Comparison of ENCODE assay signal across 14 cellular contexts in genomic region chr12:22477894-22478287, GRCh38.
A peak's percentile ranks its signal among the peaks of the same experiment; 100 is the strongest.
DNase-seq lines count a peak whose midpoint lies in the region; ATAC-seq and TF ChIP-seq lines count a peak whose summit lies in the region.
"Had no signal": no experiment of that assay in that cellular context is flagged by ENCODE, and none has a peak within 500 bp of the region (broad histone marks: within the 10 kb centered on the region; RNA-seq: fewer than 3 reads in every experiment).

No MANE protein-coding gene starts in this region.

- H3K9me3 Mint-ChIP-seq in activated naive CD4-positive, alpha-beta T cell treated with anti-CD3 and anti-CD28 coated beads, Interleukin-2, amount 10 ng/mL, durations not matched to agents 7 days and 5 days = no peaks in the 10 kb centered on the region
- no peaks in the 10 kb centered on the region for H3K9me3 Mint-ChIP-seq in stimulated activated memory B cell treated with anti-CD40 and anti-IgM and Interleukin-4, amounts not matched to agents 10 μg/mL and 1 μg/mL and 100 μg/mL, for 72 hours

- no peak for TF ChIP-seq CTCF in astrocyte of the spinal cord (IDR thresholded peaks at IDR 0.05; ENCODE audit: low read depth, low read length)

- H3K4me3 Mint-ChIP-seq in activated naive CD4-positive, alpha-beta T cell treated with anti-CD3 and anti-CD28 coated beads, Interleukin-2, amount 10 ng/mL, durations not matched to agents 7 days and 5 days = no peak overlapping the region
- no peak overlapping the region for H3K4me3 Mint-ChIP-seq in stimulated activated memory B cell treated with anti-CD40 and anti-IgM and Interleukin-4, amounts not matched to agents 10 μg/mL and 1 μg/mL and 100 μg/mL, for 72 hours
- H3K4me3 Mint-ChIP-seq: stimulated activated naive B cell treated with anti-CD40 and anti-IgM and Interleukin-4, amounts not matched to agents 10 μg/mL and 1 μg/mL and 100 μg/mL, for 72 hours had no signal

- no peaks in the 10 kb centered on the region for H3K27me3 Mint-ChIP-seq in activated naive CD4-positive, alpha-beta T cell treated with anti-CD3 and anti-CD28 coated beads, Interleukin-2, amount 10 ng/mL, durations not matched to agents 7 days and 5 days
- no peaks in the 10 kb centered on the region for H3K27me3 Mint-ChIP-seq in stimulated activated memory B cell treated with anti-CD40 and anti-IgM and Interleukin-4, amounts not matched to agents 10 μg/mL and 1 μg/mL and 100 μg/mL, for 72 hours
- H3K27me3 Mint-ChIP-seq: stimulated activated naive B cell treated with anti-CD40 and anti-IgM and Interleukin-4, amounts not matched to agents 10 μg/mL and 1 μg/mL and 100 μg/mL, for 72 hours had no signal

- ATAC-seq in HG03039 (IDR thresholded peaks at IDR 0.05; ENCODE audit: unreplicated experiment) = peak; percentile 40
- no peak for ATAC-seq in stimulated activated memory B cell treated with anti-CD40 and anti-IgM and Interleukin-4, amounts not matched to agents 10 μg/mL and 1 μg/mL and 100 μg/mL, for 72 hours
- ATAC-seq in HG02678 (IDR thresholded peaks at IDR 0.05; ENCODE audit: unreplicated experiment) = no peak
- ATAC-seq: esophagus mucosa; stimulated activated naive B cell treated with anti-CD40 and anti-IgM and Interleukin-4, amounts not matched to agents 10 μg/mL and 1 μg/mL and 100 μg/mL, for 72 hours had no signal

- H3K36me3 Mint-ChIP-seq in activated naive CD4-positive, alpha-beta T cell treated with anti-CD3 and anti-CD28 coated beads, Interleukin-2, amount 10 ng/mL, durations not matched to agents 7 days and 5 days = peaks cover 28% of the 10 kb centered on the region
- H3K36me3 Mint-ChIP-seq in stimulated activated memory B cell treated with anti-CD40 and anti-IgM and Interleukin-4, amounts not matched to agents 10 μg/mL and 1 μg/mL and 100 μg/mL, for 72 hours = peaks cover 37% of the 10 kb centered on the region

- H3K4me1 Mint-ChIP-seq in activated naive CD4-positive, alpha-beta T cell treated with anti-CD3 and anti-CD28 coated beads, Interleukin-2, amount 10 ng/mL, durations not matched to agents 7 days and 5 days = peaks cover 7% of the 10 kb centered on the region
- H3K4me1 Mint-ChIP-seq in stimulated activated memory B cell treated with anti-CD40 and anti-IgM and Interleukin-4, amounts not matched to agents 10 μg/mL and 1 μg/mL and 100 μg/mL, for 72 hours = peaks cover 13% of the 10 kb centered on the region

- CTCF ChIA-PET in activated naive CD4-positive, alpha-beta T cell treated with anti-CD3 and anti-CD28 coated beads, Interleukin-2, amount 10 ng/mL, durations not matched to agents 7 days and 5 days (lab: Charles Lee) = interaction anchor here (0.6 to 2.3 kb wide), 2 partner anchors 18 to 42 kb away, joined by 3 to 7 read pairs; no protein-coding TSS in a partner anchor

- no peak overlapping the region for H3K4me3 ChIP-seq in astrocyte of the spinal cord (ENCODE audit: low read depth, low read length)
- H3K4me3 ChIP-seq: colonic mucosa had no signal

- DNase-seq in activated naive CD4-positive, alpha-beta T cell treated with anti-CD3 and anti-CD28 coated beads, Interleukin-2, amount 10 ng/mL, durations not matched to agents 7 days and 5 days = no peak
- DNase-seq in activated naive CD4-positive, alpha-beta T cell treated with Interleukin-2 at 50 U/mL for 16 hours = no peak
- DNase-seq in astrocyte of the spinal cord (ENCODE audit: low read depth, low spot score) (peak; percentile 40), NCI-H1048 (lab: John Stamatoyannopoulos, UW) (no peak)
- no peak for DNase-seq in stimulated activated naive CD4-positive, alpha-beta T cell treated with Interleukin-2 at 50 U/mL for 16 hours (lab: John Stamatoyannopoulos, UW)
- DNase-seq: colonic mucosa; DMS153; NCI-H2107; NK-92 treated with Interleukin-12 subunit alpha and Interleukin-12 subunit beta, amount 100 ng/mL, for 24 hours; stimulated activated naive B cell treated with anti-CD40 and anti-IgM and Interleukin-4, amounts not matched to agents 10 μg/mL and 1 μg/mL and 100 μg/mL, for 72 hours had no signal

- in situ Hi-C loops in astrocyte of the spinal cord (cut with HindIII; ENCODE audit: low sequenced_read_pairs) = no loop called here

- H3K27ac Mint-ChIP-seq in activated naive CD4-positive, alpha-beta T cell treated with anti-CD3 and anti-CD28 coated beads, Interleukin-2, amount 10 ng/mL, durations not matched to agents 7 days and 5 days = peak overlapping the region; percentile 58
- H3K27ac Mint-ChIP-seq in stimulated activated memory B cell treated with anti-CD40 and anti-IgM and Interleukin-4, amounts not matched to agents 10 μg/mL and 1 μg/mL and 100 μg/mL, for 72 hours = peak overlapping the region; percentile 9
- H3K27ac Mint-ChIP-seq: stimulated activated naive B cell treated with anti-CD40 and anti-IgM and Interleukin-4, amounts not matched to agents 10 μg/mL and 1 μg/mL and 100 μg/mL, for 72 hours had no signal
